ENCODE assay signal across 22 cellular contexts in the genomic region with DNA sequence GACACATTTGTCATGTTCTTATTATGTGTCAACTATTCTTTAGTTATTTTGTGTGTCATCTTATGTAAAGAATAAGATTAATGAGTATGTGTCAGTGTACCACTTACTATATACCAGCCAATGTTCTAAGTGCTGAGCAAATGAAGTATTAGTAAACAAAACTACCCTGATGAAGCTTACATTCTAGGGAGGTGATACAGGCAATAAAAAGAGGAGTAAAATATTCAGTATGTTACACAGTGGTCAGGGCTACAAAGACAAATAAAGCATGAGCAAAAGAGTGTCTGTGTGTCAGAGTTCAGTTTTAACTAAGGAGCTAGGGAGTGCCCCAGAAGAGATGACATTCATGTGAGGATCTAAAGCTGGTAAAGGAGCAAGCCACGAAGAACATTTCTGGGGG.
DNase-seq lines count a peak whose midpoint lies in the region; ATAC-seq, FAIRE-seq and TF ChIP-seq lines count a peak whose summit lies in the region.
"Had no signal": no experiment of that assay in that cellular context is flagged by ENCODE, and none has a peak within 500 bp of the region (broad histone marks: within the 10 kb centered on the region; RNA-seq: fewer than 3 reads in every experiment).

No MANE protein-coding gene starts in this region.

- H2BK5ac ChIP-seq in H1 (ENCODE audit: low read depth, low read length) = no peak overlapping the region

- no peaks in the 10 kb centered on the region for H3K27me3 ChIP-seq in H1 (replicated peaks in 1 of 4; ENCODE audit: control insufficient read depth in 3 of 4, extremely low read depth in 1 of 4, insufficient read depth in 3 of 4, low read length in 3 of 4)

- H3K14ac ChIP-seq in H1 (ENCODE audit: insufficient read length) = no peak overlapping the region

- WGBS in H1 (ENCODE audit: extremely low coverage in 1 of 2, insufficient coverage in 1 of 2, insufficient read length in 1 of 2, insufficient replicate concordance in 2 of 2, low coverage in 1 of 2, low lambda C conversion rate in 2 of 2, missing lambda C conversion rate in 1 of 2), 2 experiments = 92% methylated on average over 1 of the region's 1 CpG; no CpG with 5 or more reads in 1 of the 2 experiments
- WGBS in mesodermal cell (ENCODE audit: insufficient coverage in 2 of 2), 2 experiments = 88 to 100% methylated on average over 1 of the region's 1 CpG

- ATAC-seq in HG03108 (IDR thresholded peaks at IDR 0.05; ENCODE audit: unreplicated experiment) (no peak), HG02938 (IDR thresholded peaks at IDR 0.05; ENCODE audit: unreplicated experiment) (no peak)
- ATAC-seq: GM12878 had no signal

- H4K5ac ChIP-seq in H1 (ENCODE audit: insufficient read length, low read depth, low read length) = no peak overlapping the region

- TF ChIP-seq EP300 in H1 (IDR thresholded peaks at IDR 0.05; ENCODE audit: borderline replicate concordance in 1 of 2, low read depth in 2 of 2, low read length in 2 of 2) = no peak

- CTCF ChIA-PET in H1 (lab: Charles Lee; ENCODE audit: partially characterized antibody) = interaction anchor here (0.6 to 3.6 kb wide), 2 partner anchors 25 to 86 kb away, joined by 3 to 11 read pairs; no protein-coding TSS in a partner anchor

- H3K4me1 ChIP-seq in H1 (replicated peaks in 1 of 4; ENCODE audit: control insufficient read depth in 3 of 4, insufficient read depth in 4 of 4, low read length in 3 of 4) (no peaks in the 10 kb centered on the region; a peak in 1 of 7 replicates), mesodermal cell (ENCODE audit: control insufficient read depth, insufficient read depth, low read length, poor library complexity, severe bottlenecking) (no peaks in the 10 kb centered on the region)

- DNase-seq in EH (ENCODE audit: low read depth) (peak; percentile 19), RKO (ENCODE audit: low spot score) (peak; percentile 11), H1 (ENCODE audit: low read depth in 1 of 2, low spot score in 2 of 2) (no peak), DMS 273 treated with DMSO at 0.1 percent for 48 hours (lab: John Stamatoyannopoulos, UW) (no peak)
- DNase-seq: CD4-positive, alpha-beta T cell; COR-L47; DMS79 treated with DMSO at 0.1 percent for 48 hours; H9; HFFc6; MV-4-11; NCI-H1105 treated with DMSO at 0.1 percent for 48 hours; NCI-H2029 treated with DMSO at 0.1 percent for 48 hours; NCI-H345; NCI-H526; OCI-M1; RPMI8226; SHP77 had no signal

- H2AFZ ChIP-seq in H1 (ENCODE audit: low read length) = no peak overlapping the region

- H2BK12ac ChIP-seq in H1 (ENCODE audit: low read depth, low read length) = no peak overlapping the region

- peak; percentile 13 for FAIRE-seq in H1 (lab: Jason Lieb, UNC)
- FAIRE-seq: GM12878, HTR-8/SVneo had no signal

- no peak overlapping the region for H3K56ac ChIP-seq in H1 (replicated peaks; ENCODE audit: insufficient read length, low read depth, low read length)

- H2BK15ac ChIP-seq in H1 (ENCODE audit: low read length) = no peak overlapping the region

- no peaks in the 10 kb centered on the region for H3K79me1 ChIP-seq in H1 (ENCODE audit: low read depth, low read length)

- H3K23ac ChIP-seq in H1 (ENCODE audit: insufficient read length) = no peak overlapping the region

- POLR2A ChIA-PET in H1 (lab: Charles Lee; ENCODE audit: partially characterized antibody) = no interaction called here

- no peaks in the 10 kb centered on the region for H3K79me2 ChIP-seq in H1 (ENCODE audit: control insufficient read depth in 1 of 2, insufficient read depth in 2 of 2, low read length in 2 of 2)

- no peak for TF ChIP-seq RAD21 in H1 (IDR thresholded peaks at IDR 0.05 in 1 of 2, conservative IDR thresholded peaks at IDR 0.05 in 1 of 2; ENCODE audit: low read depth in 2 of 2, low read length in 2 of 2)

- H3K36me3 ChIP-seq in H1 (ENCODE audit: control insufficient read depth in 2 of 4, insufficient read depth in 4 of 4, low read length in 3 of 4) = peaks cover 0 to 5% (median 2%) of the 10 kb centered on the region in 4 experiments; a peak in 2 of 8 replicates
- peaks cover 11% of the 10 kb centered on the region for H3K36me3 ChIP-seq in mesodermal cell (ENCODE audit: control insufficient read depth, insufficient read depth, low read length)

- H3K23me2 ChIP-seq in H1 (ENCODE audit: low read depth, low read length) = no peaks in the 10 kb centered on the region; the same call in 1 of the 2 replicates

- H4K8ac ChIP-seq in H1 (ENCODE audit: extremely low read depth, insufficient read depth, low read length) = no peak overlapping the region

- no peak overlapping the region for H2BK20ac ChIP-seq in H1 (ENCODE audit: low read length)

- H3K9me3 ChIP-seq in H1 (ENCODE audit: insufficient read depth in 2 of 2, low read depth in 1 of 2, low read length in 1 of 2) (no peaks in the 10 kb centered on the region), mesodermal cell (ENCODE audit: control insufficient read depth, low read length) (no peaks in the 10 kb centered on the region)

- no peak overlapping the region for H3K18ac ChIP-seq in H1 (ENCODE audit: extremely low read depth, low read length)

- no peak overlapping the region for H2BK120ac ChIP-seq in H1 (replicated peaks; ENCODE audit: low read depth, low read length)

- TF ChIP-seq POLR2A in H1 (IDR thresholded peaks at IDR 0.05; ENCODE audit: control extremely low read depth in 1 of 2, low read depth in 2 of 2, low read length in 2 of 2) = no peak

- no peak for TF ChIP-seq CTCF in H1 (IDR thresholded peaks at IDR 0.05; ENCODE audit: control extremely low read depth in 1 of 3, insufficient read depth in 1 of 3, low read depth in 1 of 3, low read length in 3 of 3)

- H3K9ac ChIP-seq in H1 (replicated peaks in 1 of 4; ENCODE audit: extremely low read depth in 1 of 4, low read depth in 3 of 4, low read length in 3 of 4) = no peak overlapping the region

- no peak overlapping the region for H3K4me2 ChIP-seq in H1 (ENCODE audit: insufficient read depth in 1 of 2, low read depth in 2 of 2, low read length in 2 of 2)

- H3K27ac ChIP-seq in H1 (ENCODE audit: low read depth, low read length) (no peak overlapping the region), mesodermal cell (ENCODE audit: low read depth, low read length, severe bottlenecking) (peak overlapping the region; percentile 20)

- no peak overlapping the region for H2AK5ac ChIP-seq in H1 (ENCODE audit: low read depth, low read length)

- no peak overlapping the region for H3K4me3 ChIP-seq in H1 (ENCODE audit: extremely low read depth in 1 of 4, insufficient read depth in 2 of 4, low read depth in 3 of 4, low read length in 4 of 4)
- no peak overlapping the region for H3K4me3 ChIP-seq in mesodermal cell (ENCODE audit: extremely low read depth, insufficient read depth, low read length, poor library complexity, severe bottlenecking)
- H3K4me3 ChIP-seq: GM12878 had no signal

- no peaks in the 10 kb centered on the region for H4K20me1 ChIP-seq in H1 (replicated peaks in 1 of 2; ENCODE audit: control insufficient read depth in 1 of 2, insufficient read depth in 2 of 2, low read length in 2 of 2)

- H4K91ac ChIP-seq in H1 (replicated peaks; ENCODE audit: insufficient read length, low read length) = no peak overlapping the region

- H3K4ac ChIP-seq in H1 (replicated peaks; ENCODE audit: insufficient read length, low read depth, low read length) = no peak overlapping the region

TF ChIP-seq in H1, 55 proteins besides CTCF, POLR2A, EP300 and RAD21:
- TF ChIP-seq SIN3A (conservative IDR thresholded peaks at IDR 0.05 in 1 of 2, IDR thresholded peaks at IDR 0.05 in 1 of 2; ENCODE audit: low read depth in 1 of 2, low read length in 2 of 2) = no peak
- no peak for TF ChIP-seq JUN (IDR thresholded peaks at IDR 0.05; ENCODE audit: low read depth, low read length)
- TF ChIP-seq NRF1 (IDR thresholded peaks at IDR 0.05; ENCODE audit: low read depth, low read length) = no peak
- no peak for TF ChIP-seq SAP30 (IDR thresholded peaks at IDR 0.05; ENCODE audit: insufficient read depth, insufficient replicate concordance, low read length)
- no peak for TF ChIP-seq CBX5 (IDR thresholded peaks at IDR 0.05; ENCODE audit: low read depth, low read length)
- TF ChIP-seq BRCA1 (IDR thresholded peaks at IDR 0.05; ENCODE audit: low read depth, low read length) = no peak
- TF ChIP-seq EZH2 (IDR thresholded peaks at IDR 0.05; ENCODE audit: low read depth, low read length, severe bottlenecking) = no peak
- TF ChIP-seq POU5F1 (IDR thresholded peaks at IDR 0.05; ENCODE audit: low read depth, low read length) = no peak
- no peak for TF ChIP-seq RFX5 (IDR thresholded peaks at IDR 0.05; ENCODE audit: borderline replicate concordance, low read depth, low read length)
- TF ChIP-seq TAF1 (IDR thresholded peaks at IDR 0.05; ENCODE audit: low read depth, low read length) = no peak
- TF ChIP-seq CREB1 (IDR thresholded peaks at IDR 0.05) = no peak
- no peak for TF ChIP-seq TAF7 (optimal IDR thresholded peaks at IDR 0.05; ENCODE audit: borderline replicate concordance, low read depth, low read length)
- TF ChIP-seq SUZ12 (IDR thresholded peaks at IDR 0.05; ENCODE audit: low read length) = no peak
- TF ChIP-seq CTBP2 (IDR thresholded peaks at IDR 0.05; ENCODE audit: borderline replicate concordance, insufficient read depth, insufficient read length, low read length) = no peak
- no peak for TF ChIP-seq BCL11A (IDR thresholded peaks at IDR 0.05; ENCODE audit: low read depth in 2 of 2, low read length in 2 of 2)
- no peak for TF ChIP-seq SP1 (IDR thresholded peaks at IDR 0.05; ENCODE audit: low read depth, low read length)
- no peak for TF ChIP-seq GABPA (IDR thresholded peaks at IDR 0.05; ENCODE audit: borderline replicate concordance, insufficient read depth, low read length)
- TF ChIP-seq ATF3 (IDR thresholded peaks at IDR 0.05; ENCODE audit: insufficient read depth, low read depth, low read length) = no peak
- TF ChIP-seq POLR2AphosphoS5 (IDR thresholded peaks at IDR 0.05; ENCODE audit: low read depth, low read length) = no peak

Comparison
In these comparisons a context has a peak if more than half of its experiments do, and no peak if none do; other contexts are left out.
1. DNase-seq: peak in EH (single experiment) and RKO (single experiment); none in H1 (0 of 2) and DMS 273 treated with DMSO at 0.1 percent for 48 hours (single experiment).